In genomic region chr11:35663408-35663702, GRCh38 we compare ENCODE assay signal across 8 cellular contexts. TPM values are rescaled to one million over a fixed set of nuclear protein-coding genes. Genes with fewer than 3 reads are reported as not detected.
A peak's percentile ranks its signal among the peaks of the same experiment; 100 is the strongest.
DNase-seq lines count a peak whose midpoint lies in the region; TF ChIP-seq lines count a peak whose summit lies in the region.

No MANE protein-coding gene starts in this region.

- H3K9ac ChIP-seq in parathyroid adenoma, result no peak overlapping the region

- H3K4me1 ChIP-seq in Peyer's patch, result peaks cover 5 to 14% (median 9%) of the 10 kb centered on the region in 4 donors
- H3K4me1 ChIP-seq in parathyroid adenoma, result no peaks in the 10 kb centered on the region

- peak overlapping the region; percentile 97 for H2AFZ ChIP-seq in parathyroid adenoma

- H3K27ac Mint-ChIP-seq in Calu3 (ENCODE audit: unreplicated experiment), result peak overlapping the region; percentile 97

- no peaks in the 10 kb centered on the region for H3K27me3 Mint-ChIP-seq in Calu3 (ENCODE audit: unreplicated experiment)

- BruUV-seq in Calu3 (replicated peaks; lab: Mats Ljungman, UMichigan), result no TSS peak

- H3K9me3 ChIP-seq in Peyer's patch, result peaks cover 0 to 5% (median 0%) of the 10 kb centered on the region in 4 donors
- no peaks in the 10 kb centered on the region for H3K9me3 ChIP-seq in parathyroid adenoma (ENCODE audit: control insufficient read depth, low read length)

- H3K9me3 Mint-ChIP-seq in Calu3 (ENCODE audit: low read depth, unreplicated experiment), result peaks cover 17% of the 10 kb centered on the region

- H3K79me2 ChIP-seq in parathyroid adenoma, result peaks cover 3% of the 10 kb centered on the region

- intact Hi-C loops in Calu3 (cut with micrococcal nuclease; ENCODE audit: unreplicated experiment), result loop anchor here (5.0 kb wide), 1 partner anchor 46 kb away; the partner anchor contains the start of gene FJX1
- intact Hi-C loops in posterior cingulate gyrus (cut with DNase I), result loop anchor here (5.0 kb wide), 1 partner anchor 159 kb away; no protein-coding TSS in a partner anchor

- POLR2A ChIA-PET in GM10248 (lab: Yijun Ruan, JAX), result no interaction called here

- peak overlapping the region; percentile 78 to 95 (median 84) for H3K4me3 ChIP-seq in Peyer's patch
- H3K4me3 ChIP-seq in parathyroid adenoma (ENCODE audit: low read depth, low read length), result peak overlapping the region; percentile 52

- H3K27me3 ChIP-seq in Peyer's patch (no peaks in the 10 kb centered on the region), parathyroid adenoma (ENCODE audit: control insufficient read depth, insufficient read depth, low read length) (no peaks in the 10 kb centered on the region)

- CTCF ChIA-PET in Calu3 (lab: Charles Lee) (no interaction called here), GM10248 (lab: Yijun Ruan, JAX) (interaction anchor here (2.2 kb wide), 1 partner anchor 11 kb away, joined by 5 read pairs; no protein-coding TSS in a partner anchor)

- peaks cover 30% of the 10 kb centered on the region for H3K36me3 Mint-ChIP-seq in Calu3 (ENCODE audit: insufficient read depth, unreplicated experiment)

- peak overlapping the region; percentile 92 for H3K4me3 Mint-ChIP-seq in Calu3 (ENCODE audit: low read depth, unreplicated experiment)

- peak overlapping the region; percentile 91 to 97 (median 94) for H3K27ac ChIP-seq in Peyer's patch
- H3K27ac ChIP-seq in epithelial cell of prostate, result peak overlapping the region; percentile 93
- peak overlapping the region; percentile 72 for H3K27ac ChIP-seq in parathyroid adenoma

- DNase-seq in Calu3 (no peak), Peyer's patch (no peak), epithelial cell of prostate (ENCODE audit: low read depth, low spot score) (no peak), kidney glomerular epithelial cell (lab: John Stamatoyannopoulos, UW) (no peak), NCI-H510A treated with DMSO at 0.1 percent for 48 hours (lab: John Stamatoyannopoulos, UW) (no peak), posterior cingulate gyrus (no peak), GM10248 (ENCODE audit: extremely low spot score) (no peak)

- TF ChIP-seq POLR2A in Peyer's patch (IDR thresholded peaks at IDR 0.05), result no peak

- H3K4me1 Mint-ChIP-seq in Calu3 (ENCODE audit: low read depth, unreplicated experiment), result peaks cover 24% of the 10 kb centered on the region

- TF ChIP-seq CTCF in Calu3 (IDR thresholded peaks at IDR 0.05; ENCODE audit: unreplicated experiment), result no peak
- TF ChIP-seq CTCF in Peyer's patch (IDR thresholded peaks at IDR 0.05), result no peak
- no peak for TF ChIP-seq CTCF in parathyroid adenoma (IDR thresholded peaks at IDR 0.05)
- TF ChIP-seq CTCF in GM10248 (IDR thresholded peaks at IDR 0.05; ENCODE audit: control extremely low read depth, extremely low read depth, low read depth, missing control alignments), result no peak

- H3K4me2 ChIP-seq in parathyroid adenoma (ENCODE audit: low read length), result peak overlapping the region; percentile 71

- H3K36me3 ChIP-seq in Peyer's patch (peaks cover 0 to 8% (median 0%) of the 10 kb centered on the region in 3 donors), parathyroid adenoma (ENCODE audit: control insufficient read depth, insufficient read depth, low read length) (no peaks in the 10 kb centered on the region)

RNA-seq across cellular contexts. Expression of gene TRIM44, which starts 0.8 kb away (rescaled TPM):
- total RNA-seq in Calu3 (2022) (71.3 and 78.2 TPM in 2 replicates), Peyer's patch (10 to 100 TPM; 27.3 to 83.4 (median 61.4) TPM)

RNA-seq across cellular contexts. Expression of gene FJX1, which starts 45.1 kb away (rescaled TPM):
- 19.1 and 19.8 TPM in 2 replicates for total RNA-seq in Calu3 (2022)
- not detected for total RNA-seq in Peyer's patch

Comparison
In these comparisons a context has a peak if more than half of its experiments do, and no peak if none do; other contexts are left out.
1. RNA of gene FJX1, which starts 45.1 kb away (total RNA-seq): 19.1 to 19.8 TPM in Calu3; not detected in Peyer's patch; every median in the first group is over 10 times any median in the second.
2. Peak in every context shown above with its lines, with median percentiles within 50 percentile points of each other: H3K27ac ChIP-seq.